1 cellular context compared by ENCODE assay signal in the genomic region with DNA sequence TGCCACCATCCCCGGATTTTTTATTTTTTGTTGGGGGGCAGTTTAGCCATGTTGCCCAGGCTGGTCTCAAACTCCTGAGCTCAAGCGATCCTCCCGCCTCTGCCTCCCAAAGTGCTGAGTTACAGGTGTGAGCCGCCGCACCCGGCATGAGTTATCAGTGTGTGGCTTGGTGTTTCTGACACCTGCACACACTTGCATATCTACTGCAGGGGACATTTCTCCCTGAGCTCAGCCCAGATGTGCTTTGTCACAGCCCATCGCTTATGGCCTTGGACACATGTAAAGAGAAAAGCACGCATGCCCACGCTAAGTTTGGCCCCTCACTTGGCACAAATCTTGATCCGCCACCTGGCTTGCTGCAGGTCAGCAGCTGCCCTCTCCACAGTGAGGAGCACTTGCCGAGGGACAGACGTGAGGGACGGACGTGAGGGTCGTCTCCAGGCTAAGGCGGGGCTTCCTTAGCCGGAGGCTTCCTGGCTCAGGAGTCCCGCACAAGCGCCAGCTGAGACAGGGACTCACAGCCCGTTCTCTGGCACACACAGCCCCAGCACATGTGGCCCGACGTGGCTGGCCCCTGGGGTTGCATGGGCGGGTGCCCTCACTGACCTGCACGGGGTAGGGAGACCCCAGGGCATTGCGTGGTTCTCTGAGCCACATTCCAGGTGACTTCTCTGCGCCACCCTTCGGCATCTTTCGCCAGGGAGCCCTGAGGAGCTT.
A peak's percentile ranks its signal among the peaks of the same experiment; 100 is the strongest.
TF ChIP-seq lines count a peak whose summit lies in the region.

No MANE protein-coding gene starts in this region.

TF ChIP-seq in K562, 482 proteins besides CTCF, POLR2A, EP300 and RAD21:
- TF ChIP-seq CBFA2T2 (conservative IDR thresholded peaks at IDR 0.05): no peak
- TF ChIP-seq XRCC4 (IDR thresholded peaks at IDR 0.05; ENCODE audit: extremely low read depth, insufficient read depth, insufficient read length): no peak
- no peak for TF ChIP-seq KAT2B (IDR thresholded peaks at IDR 0.05; ENCODE audit: low read depth, low read length)
- TF ChIP-seq ZFX (CRISPR knock-in tag; IDR thresholded peaks at IDR 0.05): no peak
- TF ChIP-seq HMG20A (CRISPR knock-in tag; conservative IDR thresholded peaks at IDR 0.05): no peak
- peak; percentile 67 for TF ChIP-seq POLR2G (IDR thresholded peaks at IDR 0.05; ENCODE audit: low read depth, low read length)
- TF ChIP-seq ZNF224 (CRISPR knock-in tag; IDR thresholded peaks at IDR 0.05): no peak
- no peak for TF ChIP-seq BRCA1 (IDR thresholded peaks at IDR 0.05)
- TF ChIP-seq BRCA1 (CRISPR knock-in tag; IDR thresholded peaks at IDR 0.05): no peak
- TF ChIP-seq, protein P1, sequence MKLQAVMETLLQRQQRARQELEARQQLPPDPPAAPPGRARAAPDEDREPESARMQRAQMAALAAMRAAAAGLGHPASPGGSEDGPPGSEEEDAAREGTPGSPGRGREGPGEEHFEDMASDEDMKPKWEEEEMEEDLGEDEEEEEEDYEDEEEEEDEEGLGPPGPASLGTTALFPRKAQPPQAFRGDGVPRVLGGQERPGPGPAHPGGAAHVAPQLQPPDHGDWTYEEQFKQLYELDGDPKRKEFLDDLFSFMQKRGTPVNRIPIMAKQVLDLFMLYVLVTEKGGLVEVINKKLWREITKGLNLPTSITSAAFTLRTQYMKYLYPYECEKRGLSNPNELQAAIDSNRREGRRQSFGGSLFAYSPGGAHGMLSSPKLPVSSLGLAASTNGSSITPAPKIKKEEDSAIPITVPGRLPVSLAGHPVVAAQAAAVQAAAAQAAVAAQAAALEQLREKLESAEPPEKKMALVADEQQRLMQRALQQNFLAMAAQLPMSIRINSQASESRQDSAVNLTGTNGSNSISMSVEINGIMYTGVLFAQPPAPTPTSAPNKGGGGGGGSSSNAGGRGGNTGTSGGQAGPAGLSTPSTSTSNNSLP (IDR thresholded peaks at IDR 0.05; ENCODE audit: borderline replicate concordance, low read depth, low read length): no peak
- TF ChIP-seq ZNF124 (CRISPR knock-in tag; IDR thresholded peaks at IDR 0.05): no peak
- peak; percentile 46 for TF ChIP-seq RBM22 (IDR thresholded peaks at IDR 0.05; ENCODE audit: low read depth, low read length, poor library complexity, severe bottlenecking)
- no peak for TF ChIP-seq ZNF23 (CRISPR knock-in tag; IDR thresholded peaks at IDR 0.05)
